34 cellular contexts compared by ENCODE assay signal in the genomic region with DNA sequence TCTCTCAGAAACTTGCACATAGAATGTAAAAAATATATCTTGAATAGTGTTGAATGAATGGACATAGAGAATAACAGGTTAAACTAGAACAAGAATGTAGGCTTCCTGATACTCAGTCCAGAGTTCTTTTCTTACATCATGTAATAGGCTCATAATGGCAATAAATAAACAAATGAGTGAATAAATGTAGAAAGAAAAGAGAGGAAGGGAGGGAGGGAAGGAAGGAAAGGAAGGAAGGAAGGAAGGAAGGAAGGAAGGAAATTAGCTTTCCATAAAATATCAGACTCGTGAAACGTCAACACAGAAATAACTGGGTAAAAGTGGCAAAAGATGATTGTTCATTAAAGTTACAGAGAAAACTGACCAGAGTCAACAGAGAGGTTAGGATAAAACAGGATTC.
"Had no signal": no experiment of that assay in that cellular context is flagged by ENCODE, and none has a peak within 500 bp of the region (broad histone marks: within the 10 kb centered on the region; RNA-seq: fewer than 3 reads in every experiment).

No MANE protein-coding gene starts in this region.

- H3K9me3 ChIP-seq: MG63 had no signal

- H3K4me3 ChIP-seq: MG63 had no signal

- H3K36me3 ChIP-seq: MG63 had no signal

- H3K27me3 ChIP-seq: MG63 had no signal

- DNase-seq: Karpas-422, Kasumi-1, MG63, MM.1S, MV-4-11, NCI-H1048, NCI-H1092, NCI-H1092 treated with DMSO at 0.1 percent for 48 hours, NCI-H1105, NCI-H1105 treated with DMSO at 0.1 percent for 48 hours, NCI-H1417, NCI-H1417 treated with DMSO at 0.1 percent for 48 hours, NCI-H1436, NCI-H1436 treated with DMSO at 0.1 percent for 48 hours, NCI-H146, NCI-H1694, NCI-H1694 treated with DMSO at 0.1 percent for 48 hours, NCI-H187, NCI-H187 treated with DMSO at 0.1 percent for 48 hours, NCI-H1930, NCI-H2029, NCI-H2029 treated with DMSO at 0.1 percent for 48 hours, NCI-H2081, NCI-H2081 treated with DMSO at 0.1 percent for 48 hours, NCI-H2107, NCI-H2171, NCI-H2171 treated with DMSO at 0.1 percent for 48 hours, NCI-H2227 treated with DMSO at 0.1 percent for 48 hours, NCI-H226, NCI-H345, NCI-H446, NCI-H446 treated with DMSO at 0.1 percent for 48 hours, NCI-H510A, NCI-H510A treated with DMSO at 0.1 percent for 48 hours had no signal
